ENCODE assay signal across 30 cellular contexts in the genomic region with DNA sequence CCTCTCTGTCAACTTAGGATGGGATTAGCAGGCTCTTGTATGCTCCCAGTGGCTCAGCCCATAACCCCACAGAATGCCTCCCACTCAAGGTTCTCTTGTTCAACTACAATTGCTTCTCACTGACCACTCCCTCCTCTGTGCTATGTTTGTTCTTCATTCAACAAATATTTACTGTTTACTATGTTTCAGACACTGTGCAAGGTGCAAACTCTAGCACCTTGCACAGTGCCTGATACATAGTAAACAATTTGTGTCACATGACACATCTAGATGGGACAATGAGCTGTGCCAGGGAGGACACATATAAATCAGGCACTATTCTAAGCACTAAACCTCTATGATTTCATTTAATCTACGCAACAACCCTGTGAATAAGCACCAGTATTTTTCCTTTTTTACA. TPM values are rescaled to one million over a fixed set of nuclear protein-coding genes. Genes with fewer than 3 reads are reported as not detected.
DNase-seq lines count a peak whose midpoint lies in the region; ATAC-seq and TF ChIP-seq lines count a peak whose summit lies in the region.
"Had no signal": no experiment of that assay in that cellular context is flagged by ENCODE, and none has a peak within 500 bp of the region (broad histone marks: within the 10 kb centered on the region; RNA-seq: fewer than 3 reads in every experiment).

No MANE protein-coding gene starts in this region.

- H3K36me3 ChIP-seq in heart left ventricle (peaks cover 0 to 90% (median 57%) of the 10 kb centered on the region in 9 donors), rectal smooth muscle tissue (ENCODE audit: control insufficient read depth, insufficient read depth, low read length) (peaks cover 24% of the 10 kb centered on the region), tibial nerve (peaks cover 0 to 79% (median 0%) of the 10 kb centered on the region in 3 donors)
- H3K36me3 ChIP-seq: SJSA1 had no signal

- H3K4me1 ChIP-seq in heart left ventricle (peaks cover 0 to 61% (median 27%) of the 10 kb centered on the region in 12 donors), rectal smooth muscle tissue (ENCODE audit: control insufficient read depth, insufficient read depth, low read length) (no peaks in the 10 kb centered on the region), tibial nerve (peaks cover 0 to 59% (median 15%) of the 10 kb centered on the region in 4 donors)

- no peak for DNase-seq in heart left ventricle
- DNase-seq in Right ventricle myocardium superior = no peak
- no peak for DNase-seq in tibial nerve (ENCODE audit: low spot score in 2 of 2)
- DNase-seq in GM03348 (ENCODE audit: low spot score) = no peak
- DNase-seq: 8988T; activated CD4-positive, alpha-beta T cell treated with anti-CD3 and anti-CD28 coated beads, Interleukin-2, amount 10 ng/mL, durations not matched to agents 24 days and 14 days; activated CD8-positive, alpha-beta memory T cell treated with anti-CD3 and anti-CD28 coated beads for 24 hours; activated naive CD4-positive, alpha-beta T cell treated with anti-CD3 and anti-CD28 coated beads, Interleukin-2, amount 50 U/mL, for 16 hours; activated T-cell treated with anti-CD3 and anti-CD28 coated beads for 4 hours; amniotic stem cell; Calu3; DND-41; effector CD4-positive, alpha-beta T cell; GF-D8; IMR-90; islet precursor cell; MV-4-11; NCI-H446 treated with DMSO at 0.1 percent for 48 hours; occipital lobe; stimulated activated CD4-positive, alpha-beta T cell treated with anti-CD3 and anti-CD28 coated beads, Interleukin-1b, Interleukin-23, amount 100 ng/mL, for 48 hours; stimulated activated naive CD8-positive, alpha-beta T cell treated with anti-CD3 and anti-CD28 coated beads, Interleukin-15, Interleukin-2, amounts not matched to agents 100 U/mL and 50 U/mL, for 24 hours; T1000 had no signal

- TF ChIP-seq EP300 in tibial nerve (IDR thresholded peaks at IDR 0.05) = peak in 1 of 2 donors; percentile 14

- no peak overlapping the region for H3K4me3 ChIP-seq in heart left ventricle
- no peak overlapping the region for H3K4me3 ChIP-seq in rectal smooth muscle tissue (ENCODE audit: low read length)
- no peak overlapping the region for H3K4me3 ChIP-seq in tibial nerve
- H3K4me3 ChIP-seq: SJSA1 had no signal

- H3K27me3 ChIP-seq in heart left ventricle = no peaks in the 10 kb centered on the region
- H3K27me3 ChIP-seq in rectal smooth muscle tissue (ENCODE audit: control insufficient read depth, insufficient read depth, low read length) = no peaks in the 10 kb centered on the region
- no peaks in the 10 kb centered on the region for H3K27me3 ChIP-seq in tibial nerve
- H3K27me3 ChIP-seq: SJSA1 had no signal

- ATAC-seq in heart left ventricle (no peak), Right ventricle myocardium superior (ENCODE audit: poor library complexity) (no peak), GM19324 (IDR thresholded peaks at IDR 0.05; ENCODE audit: low FRiP score, unreplicated experiment) (no peak), HG03045 (IDR thresholded peaks at IDR 0.05; ENCODE audit: unreplicated experiment) (no peak)
- ATAC-seq: stimulated activated naive CD8-positive, alpha-beta T cell treated with anti-CD3 and anti-CD28 coated beads, Interleukin-15, Interleukin-2, amounts not matched to agents 100 U/mL and 50 U/mL, for 24 hours had no signal

- intact Hi-C loops in heart left ventricle (cut with DNase I) = no loop called here
- intact Hi-C loops in Right ventricle myocardium superior (cut with DNase I) = no loop called here

- H3K9ac ChIP-seq in rectal smooth muscle tissue (ENCODE audit: low read length) = no peak overlapping the region

- WGBS in heart left ventricle, 4 donors = 93 to 100% (median 96%) methylated on average over 1 of the region's 1 CpG
- 96 to 100% methylated on average over 1 of the region's 1 CpG for WGBS in tibial nerve, 2 donors

- TF ChIP-seq CTCF in heart left ventricle (IDR thresholded peaks at IDR 0.05) (no peak), tibial nerve (IDR thresholded peaks at IDR 0.05) (no peak)

- TF ChIP-seq POLR2A in heart left ventricle (IDR thresholded peaks at IDR 0.05) (no peak), tibial nerve (IDR thresholded peaks at IDR 0.05) (no peak)

- H3K27ac ChIP-seq in heart left ventricle = peak overlapping the region in 11 of 12 donors; percentile 68 to 95 (median 82)
- H3K27ac ChIP-seq in cingulate gyrus (ENCODE audit: low read depth, low read length) = peak overlapping the region; percentile 49
- H3K27ac ChIP-seq in rectal smooth muscle tissue (ENCODE audit: low read depth, low read length) = peak overlapping the region; percentile 4
- peak overlapping the region; percentile 41 to 81 (median 61) for H3K27ac ChIP-seq in tibial nerve
- H3K27ac ChIP-seq: SJSA1 had no signal

- H3K9me3 ChIP-seq in heart left ventricle = no peaks in the 10 kb centered on the region
- no peaks in the 10 kb centered on the region for H3K9me3 ChIP-seq in tibial nerve
- H3K9me3 ChIP-seq: SJSA1 had no signal

RNA-seq across cellular contexts. Expression of a gene that starts 15.4 kb away (rescaled TPM):
- total RNA-seq in heart left ventricle (100 to 1,000 TPM; 115 to 393 (median 280) TPM), Right ventricle myocardium superior (210 TPM), tibial nerve (100 to 1,000 TPM; 173 to 211 (median 201) TPM)
- polyA plus RNA-seq in heart left ventricle = 10 to 100 TPM; 29.5 to 79.3 TPM
- total RNA-seq: activated CD4-positive, alpha-beta T cell treated with anti-CD3 and anti-CD28 coated beads, Interleukin-2, amount 10 ng/mL, durations not matched to agents 24 days and 14 days; activated T-helper 2 cell treated with anti-CD3 and anti-CD28 coated beads, Interferon-gamma antibody, Interleukin-2, Interleukin-4, amounts not matched to agents 10 μg/mL and 5 μg/mL and 100 μg/mL, durations not matched to agents 14 hours and 24 hours and 36 hours; Calu3; RPMI7951 had no signal

RNA-seq across cellular contexts. Expression of a gene that starts 20.5 kb away (rescaled TPM):
- total RNA-seq in heart left ventricle (1 to 10 TPM in 1 of 9 donors, under 1 TPM in 3, not detected in 5; 0.09 to 1.3 (median 0.29) TPM), Right ventricle myocardium superior (0.40 TPM), tibial nerve (1 to 10 TPM in 3 of 4 donors, under 1 TPM in 1; 0.90 to 5.0 (median 2.1) TPM)
- under 1 TPM in 1 of 2 donors, not detected in 1; 0.12 TPM for polyA plus RNA-seq in heart left ventricle
- total RNA-seq: activated CD4-positive, alpha-beta T cell treated with anti-CD3 and anti-CD28 coated beads, Interleukin-2, amount 10 ng/mL, durations not matched to agents 24 days and 14 days; Calu3; IMR-90; RPMI7951; SJSA1 had no signal
- polyA plus RNA-seq: IMR-90 had no signal

RNA-seq across cellular contexts. Expression of a gene that starts 32.5 kb away (rescaled TPM):
- 10 to 100 TPM; 23.1 to 49.3 (median 24.8) TPM for total RNA-seq in heart left ventricle
- 10 to 100 TPM; 15.0 to 30.3 TPM for polyA plus RNA-seq in heart left ventricle
- 18.5 TPM for total RNA-seq in Right ventricle myocardium superior
- total RNA-seq in tibial nerve = 10 to 100 TPM; 42.6 to 73.9 (median 50.7) TPM

RNA-seq across cellular contexts. Expression of a gene that starts 49.6 kb away (rescaled TPM):
- total RNA-seq in heart left ventricle (under 1 TPM in 2 of 9 donors, not detected in 7; 0.06 to 0.29 TPM), Right ventricle myocardium superior (not detected), tibial nerve (under 1 TPM in 1 of 4 donors, not detected in 3; 0.60 TPM)
- polyA plus RNA-seq in heart left ventricle = under 1 TPM in 1 of 2 donors, not detected in 1; 0.08 TPM
- total RNA-seq: activated CD4-positive, alpha-beta T cell treated with anti-CD3 and anti-CD28 coated beads, Interleukin-2, amount 10 ng/mL, durations not matched to agents 24 days and 14 days; activated T-helper 2 cell treated with anti-CD3 and anti-CD28 coated beads, Interferon-gamma antibody, Interleukin-2, Interleukin-4, amounts not matched to agents 10 μg/mL and 5 μg/mL and 100 μg/mL, durations not matched to agents 14 hours and 24 hours and 36 hours; Calu3; IMR-90; mesothelial cell of epicardium; RPMI7951; SJSA1 had no signal
- polyA plus RNA-seq: IMR-90 had no signal

RNA-seq across cellular contexts. Expression of a gene that starts 59.4 kb away (rescaled TPM):
- total RNA-seq in heart left ventricle = 100 to 1,000 TPM in 1 of 9 donors, 10 to 100 TPM in 8; 23.6 to 129 (median 45.9) TPM
- polyA plus RNA-seq in heart left ventricle = 10 to 100 TPM; 35.4 to 55.9 TPM
- total RNA-seq in Right ventricle myocardium superior = 12.6 TPM
- total RNA-seq in tibial nerve = 1 to 10 TPM in 1 of 4 donors, under 1 TPM in 1, not detected in 2; 0.98 to 1.7 TPM
- total RNA-seq: activated CD4-positive, alpha-beta T cell treated with anti-CD3 and anti-CD28 coated beads, Interleukin-2, amount 10 ng/mL, durations not matched to agents 24 days and 14 days; Calu3; RPMI7951; SJSA1 had no signal

Comparison
In these comparisons a context has a peak if more than half of its experiments do, and no peak if none do; other contexts are left out.
1. H3K27ac ChIP-seq: peak in every context shown above with its lines; median percentile 82 in heart left ventricle; 61 in tibial nerve; 49 in cingulate gyrus; 4 in rectal smooth muscle tissue.